11 cellular contexts compared by ENCODE assay signal in the genomic region with DNA sequence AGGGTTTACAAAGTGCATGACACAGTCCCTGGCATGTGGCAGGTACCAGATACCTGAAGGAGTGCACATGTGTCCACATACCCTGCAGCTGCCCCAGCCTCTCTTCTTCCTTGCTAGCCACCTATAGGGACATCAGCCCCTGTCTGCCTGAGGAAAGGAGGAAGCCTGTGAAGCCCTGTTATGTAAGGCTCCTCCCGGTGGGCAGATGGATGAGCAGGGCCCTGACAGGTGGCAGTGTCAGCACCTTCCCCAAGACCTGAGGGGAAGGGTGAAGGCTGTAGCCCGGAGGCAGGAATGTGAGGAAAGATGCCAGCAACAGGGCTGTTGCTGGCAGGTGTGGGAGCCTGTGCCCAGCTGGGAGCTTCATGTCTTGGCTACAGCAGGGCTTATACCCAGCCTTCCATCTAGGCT. TPM values are rescaled to one million over a fixed set of nuclear protein-coding genes. Genes with fewer than 3 reads are reported as not detected.
A peak's percentile ranks its signal among the peaks of the same experiment; 100 is the strongest.
DNase-seq lines count a peak whose midpoint lies in the region; ATAC-seq and TF ChIP-seq lines count a peak whose summit lies in the region.
"Had no signal": no experiment of that assay in that cellular context is flagged by ENCODE, and none has a peak within 500 bp of the region (broad histone marks: within the 10 kb centered on the region; RNA-seq: fewer than 3 reads in every experiment).

No MANE protein-coding gene starts in this region.

- TF ChIP-seq CTCF in heart right ventricle (IDR thresholded peaks at IDR 0.05) (no peak), transverse colon (IDR thresholded peaks at IDR 0.05) (no peak)

- H4K20me1 ChIP-seq in GM23248 (ENCODE audit: insufficient read depth): no peaks in the 10 kb centered on the region

- no peak overlapping the region for H3K27ac Mint-ChIP-seq in activated T-helper 17 cell treated with anti-CD3 and anti-CD28 coated beads, Interleukin-2, amount 50 U/mL, for 72 hours

- no peaks in the 10 kb centered on the region for H3K9me3 ChIP-seq in heart right ventricle
- H3K9me3 ChIP-seq in transverse colon: no peaks in the 10 kb centered on the region
- H3K9me3 ChIP-seq in GM23248 (ENCODE audit: low read depth): no peaks in the 10 kb centered on the region
- H3K9me3 ChIP-seq: stomach had no signal

- H3K36me3 ChIP-seq in heart right ventricle (peaks cover 0 to 62% (median 10%) of the 10 kb centered on the region in 9 donors), transverse colon (peaks cover 0 to 12% (median 2%) of the 10 kb centered on the region in 4 donors), GM23248 (ENCODE audit: low read depth) (peaks cover 8% of the 10 kb centered on the region; the same call in 1 of the 2 replicates)

- H3K27me3 ChIP-seq in heart right ventricle: no peaks in the 10 kb centered on the region
- no peaks in the 10 kb centered on the region for H3K27me3 ChIP-seq in transverse colon
- H3K27me3 ChIP-seq in GM23248 (replicated peaks; ENCODE audit: insufficient read depth): no peaks in the 10 kb centered on the region
- H3K27me3 ChIP-seq: stomach had no signal

- H3K79me2 ChIP-seq in GM23248 (ENCODE audit: insufficient read depth): peaks cover 62% of the 10 kb centered on the region

- H3K4me1 Mint-ChIP-seq in activated T-helper 17 cell treated with anti-CD3 and anti-CD28 coated beads, Interleukin-2, amount 50 U/mL, for 72 hours: peaks cover 40% of the 10 kb centered on the region

- H3K27ac ChIP-seq in heart right ventricle: no peak overlapping the region
- H3K27ac ChIP-seq in transverse colon: no peak overlapping the region
- no peak overlapping the region for H3K27ac ChIP-seq in GM23248
- H3K27ac ChIP-seq: stomach had no signal

- no peak overlapping the region for H3K9ac ChIP-seq in GM23248

- H3K4me3 Mint-ChIP-seq in activated T-helper 17 cell treated with anti-CD3 and anti-CD28 coated beads, Interleukin-2, amount 50 U/mL, for 72 hours: peak overlapping the region; percentile 35

- H3K27me3 Mint-ChIP-seq in activated T-helper 17 cell treated with anti-CD3 and anti-CD28 coated beads, Interleukin-2, amount 50 U/mL, for 72 hours: peaks cover 4% of the 10 kb centered on the region

- WGBS in heart right ventricle, 2 donors: 66 to 76% methylated on average over 2 of the region's 2 CpGs
- WGBS in transverse colon (ENCODE audit: low coverage in 1 of 2), 2 donors: 55% methylated on average over 2 of the region's 2 CpGs; no CpG with 5 or more reads in 1 of the 2 donors
- WGBS in GM23248 (ENCODE audit: low coverage in 1 of 2, low lambda C conversion rate in 2 of 2, missing lambda C conversion rate in 2 of 2), 2 experiments: 92 to 94% methylated on average over 2 of the region's 2 CpGs

- in situ Hi-C loops in transverse colon (cut with MboI; ENCODE audit: low pct_ligation_motif_present in 1 of 4, low pct_unique_long_range_greater_than_20kb in 1 of 4, low sequenced_read_pairs in 3 of 4): no loop called here
- in situ Hi-C loops in GM23248 (cut with MboI): no loop called here

- no peak overlapping the region for H2AFZ ChIP-seq in GM23248

- DNase-seq in Right ventricle myocardium inferior (ENCODE audit: missing footprints) (peak; percentile 33), heart right ventricle (no peak), left lobe of liver (ENCODE audit: low spot score) (peak; percentile 35), transverse colon (peak; percentile 3), GM23248 (no peak)
- DNase-seq: EL, mammary epithelial cell had no signal

- H3K9me3 Mint-ChIP-seq in activated T-helper 17 cell treated with anti-CD3 and anti-CD28 coated beads, Interleukin-2, amount 50 U/mL, for 72 hours: no peaks in the 10 kb centered on the region

- no peak for TF ChIP-seq EP300 in transverse colon (IDR thresholded peaks at IDR 0.05; ENCODE audit: low read depth)

- ATAC-seq in Right ventricle myocardium inferior: no peak
- no peak for ATAC-seq in heart right ventricle
- ATAC-seq in activated T-helper 17 cell treated with anti-CD3 and anti-CD28 coated beads, Interleukin-2, amount 50 U/mL, for 72 hours (replicated peaks): no peak
- ATAC-seq in left lobe of liver: no peak
- no peak for ATAC-seq in HG03045 (IDR thresholded peaks at IDR 0.05; ENCODE audit: unreplicated experiment)
- no peak for ATAC-seq in GM19455 (IDR thresholded peaks at IDR 0.05; ENCODE audit: unreplicated experiment)

- no peak for TF ChIP-seq POLR2A in transverse colon (IDR thresholded peaks at IDR 0.05)

- H3K9me2 ChIP-seq in GM23248 (ENCODE audit: insufficient read depth): no peaks in the 10 kb centered on the region

- H3F3A ChIP-seq in GM23248 (ENCODE audit: insufficient read depth): peaks cover 10% of the 10 kb centered on the region; the same call in 1 of the 2 replicates

- peaks cover 93% of the 10 kb centered on the region for H3K36me3 Mint-ChIP-seq in activated T-helper 17 cell treated with anti-CD3 and anti-CD28 coated beads, Interleukin-2, amount 50 U/mL, for 72 hours (ENCODE audit: low read depth)

- intact Hi-C loops in Right ventricle myocardium inferior (cut with DNase I) (no loop called here), heart right ventricle (cut with DNase I) (loop anchor here in 1 of 10 donors (5.0 kb wide), 1 partner anchor 94 kb away; no protein-coding TSS in a partner anchor), transverse colon (cut with DNase I; ENCODE audit: low total_unique reads) (no loop called here)

- H3K4me1 ChIP-seq in heart right ventricle (peaks cover 9 to 46% (median 23%) of the 10 kb centered on the region in 9 donors), transverse colon (peaks cover 0 to 6% (median 3%) of the 10 kb centered on the region in 4 donors), GM23248 (ENCODE audit: insufficient read depth) (peaks cover 19% of the 10 kb centered on the region)

- no peak overlapping the region for H3K4me3 ChIP-seq in heart right ventricle
- no peak overlapping the region for H3K4me3 ChIP-seq in transverse colon
- H3K4me3 ChIP-seq in GM23248: no peak overlapping the region
- H3K4me3 ChIP-seq: stomach had no signal

- H3K4me2 ChIP-seq in GM23248 (ENCODE audit: unreplicated experiment): no peak overlapping the region

RNA-seq across cellular contexts. Expression of a gene that starts 21.7 kb away (rescaled TPM):
- total RNA-seq in Right ventricle myocardium inferior (2.8 TPM), heart right ventricle (1 to 10 TPM in 9 of 10 donors, under 1 TPM in 1; 0.42 to 5.9 (median 2.0) TPM), left lobe of liver (3.1 TPM), transverse colon (1 to 10 TPM in 3 of 4 donors, under 1 TPM in 1; 0.60 to 7.1 (median 3.1) TPM)
- polyA plus RNA-seq in heart right ventricle (1 to 10 TPM; 1.0 TPM), GM23248 (2016; fragmentation: Nextera tagmentation; extraction: Ambion mirVana) (2.4 and 2.7 TPM in 2 replicates)
- 10 to 100 TPM in 1 of 2 donors, 1 to 10 TPM in 1; 5.9 to 42.2 TPM for total RNA-seq in activated T-helper 17 cell treated with anti-CD3 and anti-CD28 coated beads, Interleukin-2, amount 50 U/mL, for 72 hours
- 1.4 and 2.5 TPM in 2 replicates for total RNA-seq in GM23248 (2014; rRNA removed; shearing (Covaris generic))

RNA-seq across cellular contexts. Expression of a gene that starts 40.5 kb away (rescaled TPM):
- 458 TPM for total RNA-seq in Right ventricle myocardium inferior
- 100 to 1,000 TPM; 424 to 543 (median 483) TPM for total RNA-seq in heart right ventricle
- polyA plus RNA-seq in heart right ventricle: 100 to 1,000 TPM in 1 of 2 donors, 10 to 100 TPM in 1; 65.2 to 675 TPM
- 100 to 1,000 TPM; 152 to 209 TPM for total RNA-seq in activated T-helper 17 cell treated with anti-CD3 and anti-CD28 coated beads, Interleukin-2, amount 50 U/mL, for 72 hours
- 117 TPM for total RNA-seq in left lobe of liver
- 100 to 1,000 TPM in 3 of 4 donors, 10 to 100 TPM in 1; 32.6 to 224 (median 170) TPM for total RNA-seq in transverse colon
- total RNA-seq in GM23248 (2014; rRNA removed; shearing (Covaris generic)): 238 and 245 TPM in 2 replicates
- polyA plus RNA-seq in GM23248 (2016; fragmentation: Nextera tagmentation; extraction: Ambion mirVana): 1,125 and 1,145 TPM in 2 replicates

Comparison
In these comparisons a context has a peak if more than half of its experiments do, and no peak if none do; other contexts are left out.
1. DNase-seq: peak in Right ventricle myocardium inferior (single experiment), left lobe of liver (single experiment) and transverse colon (single experiment); none in heart right ventricle (0 of 2) and GM23248 (single experiment).